ENCODE assay signal across 8 cellular contexts in genomic region chr19:48933382-48933932, GRCh38. TPM values are rescaled to one million over a fixed set of nuclear protein-coding genes. Genes with fewer than 3 reads are reported as not detected.
DNase-seq lines count a peak whose midpoint lies in the region; ATAC-seq and TF ChIP-seq lines count a peak whose summit lies in the region.

Gene DHDH, plus strand, starts transcription at chr19:48933699. Its CDS starts 23 bp downstream, at chr19:48933722.

- H3F3A ChIP-seq in neural progenitor cell (ENCODE audit: low read depth) = peaks cover 28% of the 10 kb centered on the region

- H3K4me1 ChIP-seq in neural progenitor cell = peaks cover 17% of the 10 kb centered on the region

- peak; percentile 97 for ATAC-seq in stimulated activated naive CD8-positive, alpha-beta T cell treated with anti-CD3 and anti-CD28 coated beads, Interleukin-15, amount 100 ng/mL, for 72 hours
- ATAC-seq in HG02973 (IDR thresholded peaks at IDR 0.05; ENCODE audit: unreplicated experiment) = no peak

- no peak within 1 kb of the TSS for H3K27ac Mint-ChIP-seq in neural progenitor cell
- H3K27ac Mint-ChIP-seq in stimulated activated naive CD8-positive, alpha-beta T cell treated with anti-CD3 and anti-CD28 coated beads, Interleukin-15, amount 100 ng/mL, for 72 hours = peak within 1 kb of the TSS; percentile 81 to 92

- no peaks in the 10 kb centered on the region for H3K36me3 Mint-ChIP-seq in neural progenitor cell

- H3K4me1 Mint-ChIP-seq in neural progenitor cell = peaks cover 22% of the 10 kb centered on the region
- peaks cover 23% of the 10 kb centered on the region for H3K4me1 Mint-ChIP-seq in stimulated activated naive CD8-positive, alpha-beta T cell treated with anti-CD3 and anti-CD28 coated beads, Interleukin-15, amount 100 ng/mL, for 72 hours

- peaks cover 44% of the 10 kb centered on the region for H3K27me3 ChIP-seq in neural progenitor cell

- POLR2A ChIA-PET in GM10248 (lab: Yijun Ruan, JAX) = interaction anchor here (1.4 to 2.1 kb wide), 2 partner anchors 59 to 61 kb away, joined by 4 to 5 read pairs; partner anchors contain the start of gene PPP1R15A

- CTCF ChIA-PET in GM10248 (lab: Yijun Ruan, JAX) = interaction anchor here (0.8 to 1.9 kb wide), 8 partner anchors 9 to 145 kb away, joined by 3 to 6 read pairs (median 4); partner anchors contain the start of gene RUVBL2

- peak within 1 kb of the TSS; percentile 89 for H2AFZ ChIP-seq in neural progenitor cell (replicated peaks)

- peak within 1 kb of the TSS; percentile 88 for H3K4me3 Mint-ChIP-seq in neural progenitor cell
- H3K4me3 Mint-ChIP-seq in stimulated activated naive CD8-positive, alpha-beta T cell treated with anti-CD3 and anti-CD28 coated beads, Interleukin-15, amount 100 ng/mL, for 72 hours = peak within 1 kb of the TSS; percentile 90 to 91

- peak; percentile 79 for DNase-seq in GM10248 (ENCODE audit: extremely low spot score)
- peak; percentile 27 for DNase-seq in LHCN-M2 (ENCODE audit: low read depth)
- DNase-seq in RPMI8226 = peak; percentile 91
- DNase-seq in activated effector memory CD4-positive, alpha-beta T cell treated with Interleukin-2 at 50 U/mL for 16 hours = peak; percentile 85
- peak; percentile 39 for DNase-seq in foreskin melanocyte
- DNase-seq in neural progenitor cell (ENCODE audit: low spot score) = peak; percentile 97
- peak; percentile 81 for DNase-seq in stimulated activated naive CD8-positive, alpha-beta T cell treated with anti-CD3 and anti-CD28 coated beads, Interleukin-15, amount 100 ng/mL, for 72 hours

- peaks cover 2% of the 10 kb centered on the region for H3K9me3 Mint-ChIP-seq in neural progenitor cell
- H3K9me3 Mint-ChIP-seq in stimulated activated naive CD8-positive, alpha-beta T cell treated with anti-CD3 and anti-CD28 coated beads, Interleukin-15, amount 100 ng/mL, for 72 hours = no peaks in the 10 kb centered on the region

- TF ChIP-seq CTCF in GM10248 (IDR thresholded peaks at IDR 0.05; ENCODE audit: control extremely low read depth, extremely low read depth, low read depth, missing control alignments) = no peak
- peak; percentile 13 for TF ChIP-seq CTCF in neural progenitor cell (IDR thresholded peaks at IDR 0.05)

- no peaks in the 10 kb centered on the region for H3K79me2 ChIP-seq in neural progenitor cell (ENCODE audit: low read depth)

- no peaks in the 10 kb centered on the region for H3K36me3 ChIP-seq in neural progenitor cell

- no peak within 1 kb of the TSS for H3K9ac ChIP-seq in neural progenitor cell

- H3K27me3 Mint-ChIP-seq in neural progenitor cell (ENCODE audit: insufficient read depth, low read depth) = no peaks in the 10 kb centered on the region
- no peaks in the 10 kb centered on the region for H3K27me3 Mint-ChIP-seq in stimulated activated naive CD8-positive, alpha-beta T cell treated with anti-CD3 and anti-CD28 coated beads, Interleukin-15, amount 100 ng/mL, for 72 hours

- peak within 1 kb of the TSS; percentile 81 for H3K4me2 ChIP-seq in neural progenitor cell

- H3K9me3 ChIP-seq in neural progenitor cell (ENCODE audit: low read depth) = no peaks in the 10 kb centered on the region

- no peaks in the 10 kb centered on the region for H4K20me1 ChIP-seq in neural progenitor cell (ENCODE audit: low read depth)

- H3K4me3 ChIP-seq in neural progenitor cell = peak within 1 kb of the TSS; percentile 49

- no peak within 1 kb of the TSS for H3K27ac ChIP-seq in neural progenitor cell

RNA-seq across cellular contexts. Expression of gene DHDH, which starts in this region (rescaled TPM):
- total RNA-seq in LHCN-M2 (2014; rRNA removed) (0.96 TPM in 1 of 2 replicates, not detected in the other), neural progenitor cell (ENCODE audit: low replicate concordance) (1.6 TPM in 1 of 2 replicates, not detected in the other)
- 0.12 TPM for polyA plus RNA-seq in LHCN-M2 (2012)

Comparison
In these comparisons a context has a peak if more than half of its experiments do, and no peak if none do; other contexts are left out.
1. Peak in DNase-seq in LHCN-M2; RNA of the gene not detected or under 1 TPM.
2. DNase-seq: peak in every context shown above with its lines; median percentile 97 in neural progenitor cell; 91 in RPMI8226; 85 in activated effector memory CD4-positive, alpha-beta T cell treated with Interleukin-2 at 50 U/mL for 16 hours; 81 in stimulated activated naive CD8-positive, alpha-beta T cell treated with anti-CD3 and anti-CD28 coated beads, Interleukin-15, amount 100 ng/mL, for 72 hours; 79 in GM10248; 39 in foreskin melanocyte; 27 in LHCN-M2.